ENCODE assay signal across 1 cellular context in the genomic region with DNA sequence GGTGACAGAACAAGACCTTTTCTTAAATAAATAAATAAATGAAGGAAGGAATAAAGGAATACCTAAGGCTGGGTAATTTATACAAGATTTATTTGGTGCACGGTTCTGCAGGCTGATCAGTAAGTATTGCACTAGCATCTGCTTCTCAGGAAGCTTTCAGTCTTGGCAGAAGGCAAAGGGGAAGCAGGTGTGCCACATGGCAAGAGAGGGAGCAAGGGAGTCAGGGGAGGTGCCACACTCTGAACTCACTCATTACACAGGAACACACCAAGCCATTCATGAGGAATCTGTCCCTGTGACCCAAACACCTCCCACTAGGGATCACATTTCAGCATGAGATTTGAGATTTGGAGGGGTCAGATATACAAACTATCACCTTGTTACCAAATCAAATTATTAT.
TF ChIP-seq lines count a peak whose summit lies in the region.

No MANE protein-coding gene starts in this region.

TF ChIP-seq in WTC11, 78 proteins besides CTCF, POLR2A, EP300 and RAD21:
- TF ChIP-seq, protein P1, sequence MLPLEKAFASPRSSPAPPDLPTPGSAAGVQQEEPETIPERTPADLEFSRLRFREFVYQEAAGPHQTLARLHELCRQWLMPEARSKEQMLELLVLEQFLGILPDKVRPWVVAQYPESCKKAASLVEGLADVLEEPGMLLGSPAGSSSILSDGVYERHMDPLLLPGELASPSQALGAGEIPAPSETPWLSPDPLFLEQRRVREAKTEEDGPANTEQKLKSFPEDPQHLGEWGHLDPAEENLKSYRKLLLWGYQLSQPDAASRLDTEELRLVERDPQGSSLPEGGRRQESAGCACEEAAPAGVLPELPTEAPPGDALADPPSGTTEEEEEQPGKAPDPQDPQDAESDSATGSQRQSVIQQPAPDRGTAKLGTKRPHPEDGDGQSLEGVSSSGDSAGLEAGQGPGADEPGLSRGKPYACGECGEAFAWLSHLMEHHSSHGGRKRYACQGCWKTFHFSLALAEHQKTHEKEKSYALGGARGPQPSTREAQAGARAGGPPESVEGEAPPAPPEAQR (CRISPR knock-in tag; IDR thresholded peaks at IDR 0.05): no peak
- TF ChIP-seq PREB (CRISPR knock-in tag; IDR thresholded peaks at IDR 0.05; ENCODE audit: borderline replicate concordance): no peak
- no peak for TF ChIP-seq NR3C1 (CRISPR knock-in tag; conservative IDR thresholded peaks at IDR 0.05; ENCODE audit: low read depth)
- no peak for TF ChIP-seq STAT6 (CRISPR knock-in tag; conservative IDR thresholded peaks at IDR 0.05; ENCODE audit: low read depth)
- TF ChIP-seq ZNF232 (CRISPR knock-in tag; IDR thresholded peaks at IDR 0.05): no peak
- no peak for TF ChIP-seq SMAD3 (CRISPR knock-in tag; IDR thresholded peaks at IDR 0.05; ENCODE audit: borderline replicate concordance)
- no peak for TF ChIP-seq ZBTB43 (CRISPR knock-in tag; IDR thresholded peaks at IDR 0.05)
- TF ChIP-seq ZNF423 (CRISPR knock-in tag; IDR thresholded peaks at IDR 0.05): no peak
- TF ChIP-seq FOXP1 (CRISPR knock-in tag; IDR thresholded peaks at IDR 0.05; ENCODE audit: borderline replicate concordance): no peak
- no peak for TF ChIP-seq TP53 (CRISPR knock-in tag; IDR thresholded peaks at IDR 0.05)
- TF ChIP-seq SP1 (CRISPR knock-in tag; conservative IDR thresholded peaks at IDR 0.05): no peak
- TF ChIP-seq PRDM15 (CRISPR knock-in tag; IDR thresholded peaks at IDR 0.05): no peak
- no peak for TF ChIP-seq RELA (CRISPR knock-in tag; IDR thresholded peaks at IDR 0.05; ENCODE audit: borderline replicate concordance)
- no peak for TF ChIP-seq ZBTB21 (CRISPR knock-in tag; IDR thresholded peaks at IDR 0.05; ENCODE audit: borderline replicate concordance)
- TF ChIP-seq, protein P2, sequence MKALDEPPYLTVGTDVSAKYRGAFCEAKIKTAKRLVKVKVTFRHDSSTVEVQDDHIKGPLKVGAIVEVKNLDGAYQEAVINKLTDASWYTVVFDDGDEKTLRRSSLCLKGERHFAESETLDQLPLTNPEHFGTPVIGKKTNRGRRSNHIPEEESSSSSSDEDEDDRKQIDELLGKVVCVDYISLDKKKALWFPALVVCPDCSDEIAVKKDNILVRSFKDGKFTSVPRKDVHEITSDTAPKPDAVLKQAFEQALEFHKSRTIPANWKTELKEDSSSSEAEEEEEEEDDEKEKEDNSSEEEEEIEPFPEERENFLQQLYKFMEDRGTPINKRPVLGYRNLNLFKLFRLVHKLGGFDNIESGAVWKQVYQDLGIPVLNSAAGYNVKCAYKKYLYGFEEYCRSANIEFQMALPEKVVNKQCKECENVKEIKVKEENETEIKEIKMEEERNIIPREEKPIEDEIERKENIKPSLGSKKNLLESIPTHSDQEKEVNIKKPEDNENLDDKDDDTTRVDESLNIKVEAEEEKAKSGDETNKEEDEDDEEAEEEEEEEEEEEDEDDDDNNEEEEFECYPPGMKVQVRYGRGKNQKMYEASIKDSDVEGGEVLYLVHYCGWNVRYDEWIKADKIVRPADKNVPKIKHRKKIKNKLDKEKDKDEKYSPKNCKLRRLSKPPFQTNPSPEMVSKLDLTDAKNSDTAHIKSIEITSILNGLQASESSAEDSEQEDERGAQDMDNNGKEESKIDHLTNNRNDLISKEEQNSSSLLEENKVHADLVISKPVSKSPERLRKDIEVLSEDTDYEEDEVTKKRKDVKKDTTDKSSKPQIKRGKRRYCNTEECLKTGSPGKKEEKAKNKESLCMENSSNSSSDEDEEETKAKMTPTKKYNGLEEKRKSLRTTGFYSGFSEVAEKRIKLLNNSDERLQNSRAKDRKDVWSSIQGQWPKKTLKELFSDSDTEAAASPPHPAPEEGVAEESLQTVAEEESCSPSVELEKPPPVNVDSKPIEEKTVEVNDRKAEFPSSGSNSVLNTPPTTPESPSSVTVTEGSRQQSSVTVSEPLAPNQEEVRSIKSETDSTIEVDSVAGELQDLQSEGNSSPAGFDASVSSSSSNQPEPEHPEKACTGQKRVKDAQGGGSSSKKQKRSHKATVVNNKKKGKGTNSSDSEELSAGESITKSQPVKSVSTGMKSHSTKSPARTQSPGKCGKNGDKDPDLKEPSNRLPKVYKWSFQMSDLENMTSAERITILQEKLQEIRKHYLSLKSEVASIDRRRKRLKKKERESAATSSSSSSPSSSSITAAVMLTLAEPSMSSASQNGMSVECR (CRISPR knock-in tag; IDR thresholded peaks at IDR 0.05; ENCODE audit: borderline replicate concordance): no peak
- no peak for TF ChIP-seq MLX (CRISPR knock-in tag; IDR thresholded peaks at IDR 0.05)
- no peak for TF ChIP-seq ELF4 (CRISPR knock-in tag; IDR thresholded peaks at IDR 0.05; ENCODE audit: low read depth)
- TF ChIP-seq KAT7 (CRISPR knock-in tag; IDR thresholded peaks at IDR 0.05; ENCODE audit: borderline replicate concordance): no peak
TF ChIP-seq in WTC11: peak in this region for 0.
